Comparison of ENCODE assay signal across 18 cellular contexts in the genomic region with DNA sequence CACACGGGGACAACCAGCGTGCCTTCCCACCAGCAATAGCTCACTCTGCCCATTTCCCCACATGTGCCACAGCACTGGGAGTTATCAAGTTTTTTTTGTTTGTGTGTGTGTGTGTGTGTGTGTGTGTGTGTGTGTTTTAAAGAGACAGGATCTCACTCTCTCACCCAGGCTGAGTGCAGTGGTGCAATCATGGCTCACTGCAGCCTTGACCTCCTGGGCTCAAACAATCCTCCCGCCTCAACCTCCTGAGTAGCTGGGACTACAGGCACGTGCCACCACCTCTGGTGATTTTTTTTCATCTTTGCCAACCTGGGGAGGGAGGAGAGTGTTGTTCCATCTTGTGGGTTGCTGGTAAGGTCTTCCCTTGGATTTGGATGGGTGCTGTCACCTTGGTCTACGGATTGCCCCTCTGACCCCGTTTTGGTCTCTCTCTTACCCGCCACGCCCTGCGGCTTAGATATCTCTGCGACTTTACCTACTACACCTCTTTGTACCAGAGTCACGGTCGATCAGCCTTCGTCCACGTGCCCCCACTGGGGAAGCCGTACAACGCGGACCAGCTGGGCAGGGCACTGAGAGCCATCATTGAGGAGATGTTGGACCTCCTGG. TPM values are rescaled to one million over a fixed set of nuclear protein-coding genes. Genes with fewer than 3 reads are reported as not detected.
DNase-seq lines count a peak whose midpoint lies in the region; ATAC-seq and TF ChIP-seq lines count a peak whose summit lies in the region.
"Had no signal": no experiment of that assay in that cellular context is flagged by ENCODE, and none has a peak within 500 bp of the region (broad histone marks: within the 10 kb centered on the region; RNA-seq: fewer than 3 reads in every experiment).

No MANE protein-coding gene starts in this region.

- no peaks in the 10 kb centered on the region for H3K27me3 ChIP-seq in endodermal cell (ENCODE audit: control insufficient read depth, insufficient read depth, low read length, poor library complexity, severe bottlenecking)
- no peaks in the 10 kb centered on the region for H3K27me3 ChIP-seq in testis
- H3K27me3 ChIP-seq: esophagus squamous epithelium, Peyer's patch had no signal

- peaks cover 18% of the 10 kb centered on the region for H3K36me3 Mint-ChIP-seq in endodermal cell (ENCODE audit: low read depth)

- peak; percentile 11 for DNase-seq in LHCN-M2 (ENCODE audit: low read depth)
- no peak for DNase-seq in endodermal cell
- no peak for DNase-seq in testis
- DNase-seq in HPDE6-E6E7 (ENCODE audit: extremely low spot score): no peak
- DNase-seq: activated CD4-positive, CD25-positive, alpha-beta regulatory T cell treated with anti-CD3 and anti-CD28 coated beads, Interleukin-2, amount 50 U/mL, for 72 hours; cortex of kidney; esophagus squamous epithelium; GF-D8; hippocampal formation; left ventricle myocardium superior; NCI-H2029 treated with DMSO at 0.1 percent for 48 hours; NCI-H526; Peyer's patch had no signal

- no peak overlapping the region for H3K9ac ChIP-seq in endodermal cell (ENCODE audit: extremely low read depth, low read length, poor library complexity, severe bottlenecking)

- no peaks in the 10 kb centered on the region for H3K27me3 Mint-ChIP-seq in endodermal cell (ENCODE audit: insufficient read depth)
- H3K27me3 Mint-ChIP-seq: stimulated activated naive CD8-positive, alpha-beta T cell treated with anti-CD3 and anti-CD28 coated beads, Interleukin-15, Interleukin-2, amounts not matched to agents 100 ng/mL and 50 ng/mL, for 24 hours had no signal

- H3K4me1 Mint-ChIP-seq in endodermal cell: peaks cover 5% of the 10 kb centered on the region

- TF ChIP-seq CTCF in endodermal cell (conservative IDR thresholded peaks at IDR 0.05) (no peak), testis (IDR thresholded peaks at IDR 0.05) (no peak)

- intact Hi-C loops in testis (cut with DNase I; ENCODE audit: low total_unique reads): no loop called here

- H3K27ac Mint-ChIP-seq in endodermal cell: no peak overlapping the region
- H3K27ac Mint-ChIP-seq: stimulated activated naive CD8-positive, alpha-beta T cell treated with anti-CD3 and anti-CD28 coated beads, Interleukin-15, Interleukin-2, amounts not matched to agents 100 ng/mL and 50 ng/mL, for 24 hours; T-helper 1 cell treated with Interleukin-12 subunit alpha and Interleukin-12 subunit beta and Interleukin-4 antibody, amounts not matched to agents 30 μg/mL and 1 μg/mL, for 36 hours had no signal

- no peak overlapping the region for H3K4me3 Mint-ChIP-seq in endodermal cell
- H3K4me3 Mint-ChIP-seq: neural crest cell; stimulated activated naive CD8-positive, alpha-beta T cell treated with anti-CD3 and anti-CD28 coated beads, Interleukin-15, Interleukin-2, amounts not matched to agents 100 ng/mL and 50 ng/mL, for 24 hours; T-helper 1 cell treated with Interleukin-12 subunit alpha and Interleukin-12 subunit beta and Interleukin-4 antibody, amounts not matched to agents 30 μg/mL and 1 μg/mL, for 36 hours had no signal

- peak overlapping the region; percentile 68 for H3K27ac ChIP-seq in endodermal cell (ENCODE audit: low read depth, low read length)
- H3K27ac ChIP-seq in testis: peak overlapping the region; percentile 80 to 86
- H3K27ac ChIP-seq: esophagus squamous epithelium had no signal

- H3K4me3 ChIP-seq in endodermal cell (ENCODE audit: low read length) (no peak overlapping the region), testis (no peak overlapping the region)
- H3K4me3 ChIP-seq: esophagus squamous epithelium, Peyer's patch had no signal

- H3K4me1 ChIP-seq in endodermal cell (ENCODE audit: control insufficient read depth, insufficient read depth, low read length) (no peaks in the 10 kb centered on the region), testis (peaks cover 26% of the 10 kb centered on the region)

- 93 to 94% methylated on average over 13 to 17 of the region's 17 CpGs for WGBS in endodermal cell (ENCODE audit: insufficient coverage in 1 of 2, insufficient read length in 1 of 2), 2 experiments
- WGBS in testis, 2 donors: 89 to 92% methylated on average over 17 of the region's 17 CpGs

- H3K9me3 Mint-ChIP-seq in endodermal cell: no peaks in the 10 kb centered on the region
- H3K9me3 Mint-ChIP-seq: neural crest cell; stimulated activated naive CD8-positive, alpha-beta T cell treated with anti-CD3 and anti-CD28 coated beads, Interleukin-15, Interleukin-2, amounts not matched to agents 100 ng/mL and 50 ng/mL, for 24 hours; T-helper 1 cell treated with Interleukin-12 subunit alpha and Interleukin-12 subunit beta and Interleukin-4 antibody, amounts not matched to agents 30 μg/mL and 1 μg/mL, for 36 hours had no signal

- peaks cover under 1% of the 10 kb centered on the region for H3K36me3 ChIP-seq in endodermal cell (ENCODE audit: control insufficient read depth, insufficient read depth, low read length)
- no peaks in the 10 kb centered on the region for H3K36me3 ChIP-seq in testis (ENCODE audit: low read depth, missing control alignments)

- H3K9me3 ChIP-seq in endodermal cell (ENCODE audit: control insufficient read depth, low read length) (no peaks in the 10 kb centered on the region), testis (no peaks in the 10 kb centered on the region)
- H3K9me3 ChIP-seq: esophagus squamous epithelium, Peyer's patch had no signal

- ATAC-seq in GM19351 (IDR thresholded peaks at IDR 0.05; ENCODE audit: unreplicated experiment): no peak
- ATAC-seq in GM18858 (IDR thresholded peaks at IDR 0.05; ENCODE audit: unreplicated experiment): no peak
- ATAC-seq: left ventricle myocardium superior had no signal

- TF ChIP-seq POLR2A in testis (IDR thresholded peaks at IDR 0.05): no peak

RNA-seq across cellular contexts. Expression of a gene that starts 22.6 kb away (rescaled TPM):
- total RNA-seq in LHCN-M2 (2014; rRNA removed): 8.0 and 11.0 TPM in 2 replicates
- 13.1 TPM for polyA plus RNA-seq in LHCN-M2 (2012)
- 1 to 10 TPM; 7.7 to 9.0 TPM for total RNA-seq in endodermal cell
- polyA plus RNA-seq in endodermal cell (2013, experiment 1 of 2): 56.3 TPM
- 66.8 TPM for polyA plus RNA-seq in endodermal cell (2013, experiment 2 of 2)
- total RNA-seq in testis: 10 to 100 TPM; 12.4 to 16.2 TPM
- 10.8 TPM for polyA plus RNA-seq in testis (ENCODE audit: insufficient read depth, low read depth, low replicate concordance)

RNA-seq across cellular contexts. Expression of a gene that starts 22.9 kb away (rescaled TPM):
- total RNA-seq in LHCN-M2 (2014; rRNA removed): 109 and 147 TPM in 2 replicates
- 25.4 TPM for polyA plus RNA-seq in LHCN-M2 (2012)
- 1 to 10 TPM in 1 of 2 donors, under 1 TPM in 1; 0.90 to 2.2 TPM for total RNA-seq in endodermal cell
- 15.5 TPM for polyA plus RNA-seq in endodermal cell (2013, experiment 1 of 2)
- polyA plus RNA-seq in endodermal cell (2013, experiment 2 of 2): 18.2 TPM
- total RNA-seq in testis: 1 to 10 TPM in 1 of 2 donors, under 1 TPM in 1; 0.93 to 2.5 TPM
- 1.0 TPM for polyA plus RNA-seq in testis (ENCODE audit: insufficient read depth, low read depth, low replicate concordance)

RNA-seq across cellular contexts. Expression of a gene that starts 34.4 kb away (rescaled TPM):
- total RNA-seq in LHCN-M2 (2014; rRNA removed) (not detected in 2 replicates), endodermal cell (not detected), testis (1 to 10 TPM; 1.6 to 4.0 TPM)
- polyA plus RNA-seq in LHCN-M2 (2012): not detected
- polyA plus RNA-seq in endodermal cell (2013, experiment 1 of 2): 0.21 TPM
- polyA plus RNA-seq in endodermal cell (2013, experiment 2 of 2): 0.21 TPM
- polyA plus RNA-seq in testis (ENCODE audit: insufficient read depth, low read depth, low replicate concordance): 3.4 TPM
- total RNA-seq: neural crest cell had no signal

RNA-seq across cellular contexts. Expression of a gene that starts 40.2 kb away (rescaled TPM):
- total RNA-seq in LHCN-M2 (2014; rRNA removed): 376 and 434 TPM in 2 replicates
- 268 TPM for polyA plus RNA-seq in LHCN-M2 (2012)
- 100 to 1,000 TPM; 252 to 276 TPM for total RNA-seq in endodermal cell
- polyA plus RNA-seq in endodermal cell (2013, experiment 1 of 2): 273 TPM
- 240 TPM for polyA plus RNA-seq in endodermal cell (2013, experiment 2 of 2)
- total RNA-seq in testis: 100 to 1,000 TPM; 212 to 241 TPM
- 196 TPM for polyA plus RNA-seq in testis (ENCODE audit: insufficient read depth, low read depth, low replicate concordance)

RNA-seq across cellular contexts. Expression of a gene that starts 56.2 kb away (rescaled TPM):
- total RNA-seq in LHCN-M2 (2014; rRNA removed) (41.6 and 64.2 TPM in 2 replicates), endodermal cell (10 to 100 TPM; 35.9 to 43.5 TPM), testis (100 to 1,000 TPM in 1 of 2 donors, 10 to 100 TPM in 1; 90.3 to 118 TPM)
- 20.1 TPM for polyA plus RNA-seq in LHCN-M2 (2012)
- polyA plus RNA-seq in endodermal cell (2013, experiment 1 of 2): 154 TPM
- polyA plus RNA-seq in endodermal cell (2013, experiment 2 of 2): 157 TPM
- polyA plus RNA-seq in testis (ENCODE audit: insufficient read depth, low read depth, low replicate concordance): 80.5 TPM

Comparison
In these comparisons a context has a peak if more than half of its experiments do, and no peak if none do; other contexts are left out.
1. RNA of a gene that starts 22.9 kb away (total RNA-seq): 109 to 147 TPM in LHCN-M2; 0.93 to 2.5 TPM in testis and 0.90 to 2.2 TPM in endodermal cell; every median in the first group is over 10 times any median in the second.